In genomic region chr16:56625140-56625942, GRCh38 we compare ENCODE assay signal across 8 cellular contexts. TPM values are rescaled to one million over a fixed set of nuclear protein-coding genes. Genes with fewer than 3 reads are reported as not detected.
DNase-seq lines count a peak whose midpoint lies in the region; ATAC-seq and TF ChIP-seq lines count a peak whose summit lies in the region.

Gene MT1E (plus strand): TSS chr16:56625781. CDS start chr16:56625852, 71 bp downstream.

- H3K27me3 ChIP-seq in NT2/D1 (ENCODE audit: insufficient read depth, insufficient read length) (peaks cover 31% of the 10 kb centered on the region), adrenal gland (no peaks in the 10 kb centered on the region), heart right ventricle (peaks cover 0 to 4% (median 0%) of the 10 kb centered on the region in 7 donors), ovary (no peaks in the 10 kb centered on the region)

- H3K36me3 ChIP-seq in NT2/D1 (ENCODE audit: insufficient read depth, insufficient read length, low read length) (peaks cover 10% of the 10 kb centered on the region), adrenal gland (replicated peaks in 1 of 2) (no peaks in the 10 kb centered on the region), heart right ventricle (no peaks in the 10 kb centered on the region), ovary (no peaks in the 10 kb centered on the region), urinary bladder (ENCODE audit: insufficient read depth) (no peaks in the 10 kb centered on the region)

- H3K27ac ChIP-seq in adrenal gland (peak within 1 kb of the TSS; percentile 85 to 99 (median 94)), heart right ventricle (peak within 1 kb of the TSS; percentile 76 to 98 (median 93)), ovary (peak within 1 kb of the TSS; percentile 65 to 79), urinary bladder (ENCODE audit: low read depth) (peak within 1 kb of the TSS; percentile 82)

- TF ChIP-seq POLR2A in adrenal gland (IDR thresholded peaks at IDR 0.05) (peak; percentile 95 to 97), ovary (IDR thresholded peaks at IDR 0.05) (peak; percentile 59)

- H3K9ac ChIP-seq in NT2/D1 (ENCODE audit: insufficient read length, low read depth), result peak within 1 kb of the TSS; percentile 90

- peak; percentile 92 to 96 (median 94) for ATAC-seq in heart right ventricle

- WGBS in adrenal gland, 4 donors, result 0 to 4% (median 1%) methylated on average over 22 to 62 of the region's 62 CpGs
- WGBS in heart right ventricle, 2 donors, result 2% methylated on average over 62 of the region's 62 CpGs
- WGBS in ovary, 3 donors, result 1 to 2% (median 1%) methylated on average over 51 to 62 of the region's 62 CpGs
- WGBS in urinary bladder, result 3% methylated on average over 62 of the region's 62 CpGs

- intact Hi-C loops in adrenal gland (cut with DNase I) (no loop called here), heart right ventricle (cut with DNase I) (loop anchor here in 3 of 10 donors (1.0 to 5.0 kb wide), 4 partner anchors 14 to 57 kb away; partner anchors contain the start of genes MT1X (in 2 of the 3) and MT2A (in 1 of the 3)), ovary (cut with DNase I) (loop anchor here in 1 of 4 donors (10.0 kb wide), 1 partner anchor 49 kb away; no protein-coding TSS in a partner anchor)

- H3K9me3 ChIP-seq in NT2/D1 (ENCODE audit: insufficient read depth, low read length) (no peaks in the 10 kb centered on the region), adrenal gland (replicated peaks in 1 of 3) (no peaks in the 10 kb centered on the region), heart right ventricle (no peaks in the 10 kb centered on the region), ovary (no peaks in the 10 kb centered on the region)

- H3K4me3 ChIP-seq in NT2/D1 (ENCODE audit: insufficient read length, low read depth) (peak within 1 kb of the TSS; percentile 67), adrenal gland (peak within 1 kb of the TSS; percentile 21 to 68 (median 43)), heart right ventricle (peak within 1 kb of the TSS; percentile 26 to 82 (median 67)), ovary (peak within 1 kb of the TSS; percentile 73), urinary bladder (ENCODE audit: low read depth, low read length) (peak within 1 kb of the TSS; percentile 46)

- peak; percentile 88 for TF ChIP-seq EP300 in ovary (IDR thresholded peaks at IDR 0.05)

- TF ChIP-seq CTCF in adrenal gland (IDR thresholded peaks at IDR 0.05) (no peak), heart right ventricle (IDR thresholded peaks at IDR 0.05) (peak in 1 of 9 donors; percentile 2), ovary (IDR thresholded peaks at IDR 0.05) (no peak)

- H3K4me1 ChIP-seq in NT2/D1 (ENCODE audit: insufficient read depth, insufficient read length), result peaks cover 8% of the 10 kb centered on the region
- peaks cover 13 to 23% of the 10 kb centered on the region in 2 donors for H3K4me1 ChIP-seq in adrenal gland (replicated peaks in 1 of 2)
- H3K4me1 ChIP-seq in heart right ventricle, result peaks cover 0 to 29% (median 14%) of the 10 kb centered on the region in 9 donors
- peaks cover 6% of the 10 kb centered on the region for H3K4me1 ChIP-seq in ovary (ENCODE audit: insufficient read depth)
- H3K4me1 ChIP-seq in urinary bladder (ENCODE audit: insufficient read depth), result no peaks in the 10 kb centered on the region

- DNase-seq in AG08396 (ENCODE audit: low spot score) (peak; percentile 91), GOT3 (lab: John Stamatoyannopoulos, UW) (peak; percentile 65), NT2/D1 (ENCODE audit: low read depth, low spot score) (no peak), adrenal gland (peak; percentile 71 to 91 (median 88)), heart right ventricle (peak; percentile 85 to 86), ovary (peak; percentile 48 to 83 (median 68)), NCI-H524 (lab: John Stamatoyannopoulos, UW) (no peak)

RNA-seq across cellular contexts. Expression of gene MT1E, which starts in this region (rescaled TPM):
- total RNA-seq in adrenal gland (1,000 to 10,000 TPM in 1 of 8 donors, 100 to 1,000 TPM in 7; 126 to 1,395 (median 358) TPM), heart right ventricle (100 to 1,000 TPM in 5 of 10 donors, 10 to 100 TPM in 5; 83.3 to 164 (median 97.0) TPM), ovary (100 to 1,000 TPM in 3 of 7 donors, 10 to 100 TPM in 4; 16.1 to 867 (median 65.3) TPM), urinary bladder (14.7 TPM)
- polyA plus RNA-seq in adrenal gland (1,000 to 10,000 TPM in 1 of 3 donors, 100 to 1,000 TPM in 2; 452 to 1,382 (median 541) TPM), heart right ventricle (100 to 1,000 TPM in 1 of 2 donors, 10 to 100 TPM in 1; 31.9 to 268 TPM), ovary (10 to 100 TPM; 65.1 to 93.4 TPM), urinary bladder (189 TPM)

Comparison
In these comparisons a context has a peak if more than half of its experiments do, and no peak if none do; other contexts are left out.
1. DNase-seq: peak in AG08396 (single experiment), GOT3 (single experiment), adrenal gland (7 of 7), heart right ventricle (2 of 2) and ovary (5 of 5); none in NT2/D1 (single experiment) and NCI-H524 (0 of 2).
2. Peak in every context shown above with its lines, with median percentiles within 50 percentile points of each other: H3K4me3 ChIP-seq and H3K27ac ChIP-seq.